22 cellular contexts compared by ENCODE assay signal in the genomic region with DNA sequence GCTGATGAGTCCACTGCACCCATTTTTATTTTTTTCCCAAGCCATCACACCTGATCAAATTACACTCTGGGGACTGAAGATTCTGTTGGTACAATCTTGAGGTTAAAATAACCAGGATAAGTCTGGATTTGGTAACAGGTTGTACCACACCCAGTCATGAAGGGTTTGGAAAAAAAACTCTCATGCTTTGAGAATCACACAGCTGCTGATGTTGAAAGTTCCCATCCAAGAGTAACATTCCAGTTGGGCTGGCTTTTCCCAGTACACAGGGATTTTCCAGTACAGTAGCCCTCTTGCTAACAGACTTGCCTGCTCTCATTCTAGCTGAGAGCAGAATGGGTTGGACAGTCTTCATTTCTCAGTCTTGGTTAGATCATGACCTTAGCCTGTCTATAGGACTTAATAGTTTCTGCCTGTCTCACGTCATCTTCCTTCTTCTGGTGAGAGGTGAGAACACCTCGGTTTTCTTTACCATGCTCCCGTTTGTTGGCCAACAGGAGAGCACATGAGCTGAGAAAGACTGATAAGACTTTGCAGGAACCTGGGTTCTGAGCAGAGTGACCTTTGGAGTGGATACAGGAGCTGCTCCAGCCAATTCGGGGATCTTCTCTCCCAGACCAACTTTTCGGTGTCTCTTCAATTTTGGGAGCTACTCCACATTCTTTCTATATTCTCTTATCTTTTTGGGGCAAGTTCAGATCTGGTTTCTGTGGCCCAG.
DNase-seq lines count a peak whose midpoint lies in the region; ATAC-seq and TF ChIP-seq lines count a peak whose summit lies in the region.
"Had no signal": no experiment of that assay in that cellular context is flagged by ENCODE, and none has a peak within 500 bp of the region (broad histone marks: within the 10 kb centered on the region; RNA-seq: fewer than 3 reads in every experiment).

No MANE protein-coding gene starts in this region.

- intact Hi-C loops in left colon (cut with DNase I, micrococcal nuclease), result no loop called here

- H3K9me3 Mint-ChIP-seq in osteocyte (ENCODE audit: unreplicated experiment), result no peaks in the 10 kb centered on the region
- peaks cover 9% of the 10 kb centered on the region for H3K9me3 Mint-ChIP-seq in nephron progenitor cell

- H3K36me3 Mint-ChIP-seq in osteocyte (ENCODE audit: unreplicated experiment) (peaks cover 2% of the 10 kb centered on the region), nephron progenitor cell (ENCODE audit: low read depth) (peaks cover 9% of the 10 kb centered on the region)
- H3K36me3 Mint-ChIP-seq: activated naive CD8-positive, alpha-beta T cell treated with anti-CD3 and anti-CD28 coated beads, Interleukin-2, amount 10 ng/mL, durations not matched to agents 7 days and 5 days had no signal

- TF ChIP-seq CTCF in fibroblast of villous mesenchyme (IDR thresholded peaks at IDR 0.05; ENCODE audit: insufficient read depth, low read depth, low read length) (no peak), osteocyte (IDR thresholded peaks at IDR 0.05) (no peak), nephron progenitor cell (IDR thresholded peaks at IDR 0.05) (no peak)

- H3K4me1 Mint-ChIP-seq in osteocyte (ENCODE audit: unreplicated experiment), result peaks cover 28% of the 10 kb centered on the region
- no peaks in the 10 kb centered on the region for H3K4me1 Mint-ChIP-seq in nephron progenitor cell
- H3K4me1 Mint-ChIP-seq: activated naive CD8-positive, alpha-beta T cell treated with anti-CD3 and anti-CD28 coated beads, Interleukin-2, amount 10 ng/mL, durations not matched to agents 7 days and 5 days; CD8-positive, alpha-beta memory T cell; central memory CD8-positive, alpha-beta T cell had no signal

- ATAC-seq in GM18873 (IDR thresholded peaks at IDR 0.05; ENCODE audit: low FRiP score, unreplicated experiment) (no peak), left colon (no peak), HG02884 (IDR thresholded peaks at IDR 0.05; ENCODE audit: unreplicated experiment) (no peak)
- ATAC-seq: K562 had no signal

- DNase-seq in Daoy (ENCODE audit: low read depth), result peak; percentile 25
- peak; percentile 9 for DNase-seq in amniotic epithelial cell (ENCODE audit: low read depth)
- DNase-seq in fibroblast of villous mesenchyme (ENCODE audit: low read depth), result peak; percentile 71
- peak; percentile 34 for DNase-seq in osteocyte (ENCODE audit: extremely low spot score, unreplicated experiment)
- no peak for DNase-seq in left colon
- DNase-seq in nephron progenitor cell, result no peak
- DNase-seq: activated naive CD8-positive, alpha-beta T cell treated with anti-CD3 and anti-CD28 coated beads, Interleukin-2, amount 10 ng/mL, durations not matched to agents 7 days and 5 days; CD8-positive, alpha-beta memory T cell; DMS79 treated with DMSO at 0.1 percent for 48 hours; effector CD4-positive, alpha-beta T cell; HCEC 1CT; hypothalamus; NCI-H1048; NCI-H82; stimulated activated CD4-positive, alpha-beta T cell treated with anti-CD3 and anti-CD28 coated beads, Interleukin-2, amount 100 ng/mL, for 48 hours; uterus had no signal

- H3K27ac Mint-ChIP-seq in osteocyte (ENCODE audit: unreplicated experiment) (peak overlapping the region; percentile 12), nephron progenitor cell (no peak overlapping the region)
- H3K27ac Mint-ChIP-seq: activated naive CD8-positive, alpha-beta T cell treated with anti-CD3 and anti-CD28 coated beads, Interleukin-2, amount 10 ng/mL, durations not matched to agents 7 days and 5 days; activated T-helper 1 cell treated with anti-CD3 and anti-CD28 coated beads, Interleukin-12 subunit alpha, Interleukin-12 subunit beta, Interleukin-2, Interleukin-4 antibody, amounts not matched to agents 30 ng/mL and 10 ng/mL and 1 ng/mL, durations not matched to agents 14 hours and 24 hours and 36 hours; CD8-positive, alpha-beta memory T cell had no signal

- H3K4me3 Mint-ChIP-seq in osteocyte (ENCODE audit: unreplicated experiment), result no peak overlapping the region
- no peak overlapping the region for H3K4me3 Mint-ChIP-seq in nephron progenitor cell
- H3K4me3 Mint-ChIP-seq: activated naive CD8-positive, alpha-beta T cell treated with anti-CD3 and anti-CD28 coated beads, Interleukin-2, amount 10 ng/mL, durations not matched to agents 7 days and 5 days; activated T-helper 1 cell treated with anti-CD3 and anti-CD28 coated beads, Interleukin-12 subunit alpha, Interleukin-12 subunit beta, Interleukin-2, Interleukin-4 antibody, amounts not matched to agents 30 ng/mL and 10 ng/mL and 1 ng/mL, durations not matched to agents 14 hours and 24 hours and 36 hours; CD8-positive, alpha-beta memory T cell; central memory CD8-positive, alpha-beta T cell had no signal

- H3K27me3 Mint-ChIP-seq in osteocyte (ENCODE audit: unreplicated experiment), result no peaks in the 10 kb centered on the region
- H3K27me3 Mint-ChIP-seq in nephron progenitor cell (ENCODE audit: low read depth, poor library complexity), result no peaks in the 10 kb centered on the region
- H3K27me3 Mint-ChIP-seq: activated naive CD8-positive, alpha-beta T cell treated with anti-CD3 and anti-CD28 coated beads, Interleukin-2, amount 10 ng/mL, durations not matched to agents 7 days and 5 days had no signal

- H3K4me3 ChIP-seq in fibroblast of villous mesenchyme (ENCODE audit: low read depth, low read length), result no peak overlapping the region
- H3K4me3 ChIP-seq: esophagus muscularis mucosa, K562, uterus had no signal

Comparison
In these comparisons a context has a peak if more than half of its experiments do, and no peak if none do; other contexts are left out.
1. DNase-seq: peak in Daoy (single experiment), amniotic epithelial cell (single experiment), fibroblast of villous mesenchyme (single experiment) and osteocyte (single experiment); none in left colon (0 of 2) and nephron progenitor cell (single experiment).